8 cellular contexts compared by ENCODE assay signal in genomic region chr16:2857451-2858244, GRCh38. TPM values are rescaled to one million over a fixed set of nuclear protein-coding genes. Genes with fewer than 3 reads are reported as not detected.
A peak's percentile ranks its signal among the peaks of the same experiment; 100 is the strongest.
DNase-seq lines count a peak whose midpoint lies in the region; ATAC-seq lines count a peak whose summit lies in the region.

Gene PRSS22, minus strand, starts transcription at chr16:2858170. Its CDS starts 66 bp downstream, at chr16:2858104.

- H3K4me3 Mint-ChIP-seq in activated naive CD4-positive, alpha-beta T cell treated with anti-CD3 and anti-CD28 coated beads, Interleukin-2, amount 10 ng/mL, durations not matched to agents 7 days and 5 days, result peak within 1 kb of the TSS; percentile 39
- peak within 1 kb of the TSS; percentile 62 for H3K4me3 Mint-ChIP-seq in activated T-helper 2 cell treated with anti-CD3 and anti-CD28 coated beads, Interferon-gamma antibody, Interleukin-2, Interleukin-4, amounts not matched to agents 10 μg/mL and 5 μg/mL and 100 μg/mL, durations not matched to agents 14 hours and 24 hours and 36 hours (ENCODE audit: low read depth)

- intact Hi-C loops in activated T-helper 2 cell treated with anti-CD3 and anti-CD28 coated beads, Interferon-gamma antibody, Interleukin-2, Interleukin-4, amounts not matched to agents 10 μg/mL and 5 μg/mL and 100 μg/mL, durations not matched to agents 14 hours and 24 hours and 36 hours (cut with micrococcal nuclease), result no loop called here
- intact Hi-C loops in left colon (cut with DNase I, micrococcal nuclease), result no loop called here

- H3K36me3 Mint-ChIP-seq in activated naive CD4-positive, alpha-beta T cell treated with anti-CD3 and anti-CD28 coated beads, Interleukin-2, amount 10 ng/mL, durations not matched to agents 7 days and 5 days, result peaks cover 4% of the 10 kb centered on the region
- H3K36me3 Mint-ChIP-seq in activated T-helper 2 cell treated with anti-CD3 and anti-CD28 coated beads, Interferon-gamma antibody, Interleukin-2, Interleukin-4, amounts not matched to agents 10 μg/mL and 5 μg/mL and 100 μg/mL, durations not matched to agents 14 hours and 24 hours and 36 hours (ENCODE audit: low read depth), result peaks cover 4% of the 10 kb centered on the region

- ATAC-seq in left colon, result peak; percentile 65
- ATAC-seq in GM18870 (IDR thresholded peaks at IDR 0.05; ENCODE audit: unreplicated experiment), result no peak

- CTCF ChIA-PET in activated naive CD4-positive, alpha-beta T cell treated with anti-CD3 and anti-CD28 coated beads, Interleukin-2, amount 10 ng/mL, durations not matched to agents 7 days and 5 days (lab: Charles Lee), result interaction anchor here (1.2 kb wide), 1 partner anchor 10 kb away, joined by 3 read pairs; no protein-coding TSS in a partner anchor

- H3K27ac Mint-ChIP-seq in activated naive CD4-positive, alpha-beta T cell treated with anti-CD3 and anti-CD28 coated beads, Interleukin-2, amount 10 ng/mL, durations not matched to agents 7 days and 5 days, result no peak within 1 kb of the TSS
- H3K27ac Mint-ChIP-seq in activated T-helper 2 cell treated with anti-CD3 and anti-CD28 coated beads, Interferon-gamma antibody, Interleukin-2, Interleukin-4, amounts not matched to agents 10 μg/mL and 5 μg/mL and 100 μg/mL, durations not matched to agents 14 hours and 24 hours and 36 hours, result no peak within 1 kb of the TSS

- peaks cover 24% of the 10 kb centered on the region for H3K9me3 Mint-ChIP-seq in activated naive CD4-positive, alpha-beta T cell treated with anti-CD3 and anti-CD28 coated beads, Interleukin-2, amount 10 ng/mL, durations not matched to agents 7 days and 5 days
- peaks cover 16% of the 10 kb centered on the region for H3K9me3 Mint-ChIP-seq in activated T-helper 2 cell treated with anti-CD3 and anti-CD28 coated beads, Interferon-gamma antibody, Interleukin-2, Interleukin-4, amounts not matched to agents 10 μg/mL and 5 μg/mL and 100 μg/mL, durations not matched to agents 14 hours and 24 hours and 36 hours

- peaks cover 59% of the 10 kb centered on the region for H3K27me3 Mint-ChIP-seq in activated naive CD4-positive, alpha-beta T cell treated with anti-CD3 and anti-CD28 coated beads, Interleukin-2, amount 10 ng/mL, durations not matched to agents 7 days and 5 days
- peaks cover 3% of the 10 kb centered on the region for H3K27me3 Mint-ChIP-seq in activated T-helper 2 cell treated with anti-CD3 and anti-CD28 coated beads, Interferon-gamma antibody, Interleukin-2, Interleukin-4, amounts not matched to agents 10 μg/mL and 5 μg/mL and 100 μg/mL, durations not matched to agents 14 hours and 24 hours and 36 hours (ENCODE audit: low read depth)

- no peak for DNase-seq in activated naive CD4-positive, alpha-beta T cell treated with anti-CD3 and anti-CD28 coated beads, Interleukin-2, amount 10 ng/mL, durations not matched to agents 7 days and 5 days
- no peak for DNase-seq in activated naive CD4-positive, alpha-beta T cell treated with Interleukin-2 at 50 U/mL for 16 hours
- DNase-seq in activated T-helper 2 cell treated with anti-CD3 and anti-CD28 coated beads, Interferon-gamma antibody, Interleukin-2, Interleukin-4, amounts not matched to agents 10 μg/mL and 5 μg/mL and 100 μg/mL, durations not matched to agents 14 hours and 24 hours and 36 hours (ENCODE audit: low spot score), result no peak
- DNase-seq in left colon (peak; percentile 51 to 63), ureter (ENCODE audit: low spot score) (peak; percentile 81), SW 1271 (lab: John Stamatoyannopoulos, UW) (no peak), dermis blood vessel endothelial cell (no peak)

- H3K4me1 Mint-ChIP-seq in activated naive CD4-positive, alpha-beta T cell treated with anti-CD3 and anti-CD28 coated beads, Interleukin-2, amount 10 ng/mL, durations not matched to agents 7 days and 5 days, result peaks cover 5% of the 10 kb centered on the region
- H3K4me1 Mint-ChIP-seq in activated T-helper 2 cell treated with anti-CD3 and anti-CD28 coated beads, Interferon-gamma antibody, Interleukin-2, Interleukin-4, amounts not matched to agents 10 μg/mL and 5 μg/mL and 100 μg/mL, durations not matched to agents 14 hours and 24 hours and 36 hours (ENCODE audit: low read depth), result peaks cover 2% of the 10 kb centered on the region

RNA-seq across cellular contexts. Expression of gene PRSS22, which starts in this region (rescaled TPM):
- total RNA-seq in activated T-helper 2 cell treated with anti-CD3 and anti-CD28 coated beads, Interferon-gamma antibody, Interleukin-2, Interleukin-4, amounts not matched to agents 10 μg/mL and 5 μg/mL and 100 μg/mL, durations not matched to agents 14 hours and 24 hours and 36 hours, result not detected in 2 replicates
- total RNA-seq in left colon, result 10 to 100 TPM in 1 of 2 donors, under 1 TPM in 1; 0.78 to 12.9 TPM
- total RNA-seq in ureter, result 41.2 TPM
- not detected in 2 replicates for total RNA-seq in dermis blood vessel endothelial cell

Comparison
In these comparisons a context has a peak if more than half of its experiments do, and no peak if none do; other contexts are left out.
1. DNase-seq: peak in left colon (2 of 2) and ureter (single experiment); none in activated naive CD4-positive, alpha-beta T cell treated with anti-CD3 and anti-CD28 coated beads, Interleukin-2, amount 10 ng/mL, durations not matched to agents 7 days and 5 days (single experiment), activated naive CD4-positive, alpha-beta T cell treated with Interleukin-2 at 50 U/mL for 16 hours (single experiment), activated T-helper 2 cell treated with anti-CD3 and anti-CD28 coated beads, Interferon-gamma antibody, Interleukin-2, Interleukin-4, amounts not matched to agents 10 μg/mL and 5 μg/mL and 100 μg/mL, durations not matched to agents 14 hours and 24 hours and 36 hours (single experiment), SW 1271 (0 of 2) and dermis blood vessel endothelial cell (single experiment).